8 cellular contexts compared by ENCODE assay signal in genomic region chr7:54995631-54996340, GRCh38. TPM values are rescaled to one million over a fixed set of nuclear protein-coding genes. Genes with fewer than 3 reads are reported as not detected.
DNase-seq lines count a peak whose midpoint lies in the region; ATAC-seq and TF ChIP-seq lines count a peak whose summit lies in the region.

No MANE protein-coding gene starts in this region.

- DNase-seq in left colon (peak in 1 of 2 donors; percentile 38), DMS 273 treated with DMSO at 0.1 percent for 48 hours (lab: John Stamatoyannopoulos, UW) (no peak), sciatic nerve (ENCODE audit: low spot score) (no peak), islet precursor cell (no peak)
- no peak for DNase-seq in activated effector memory CD4-positive, alpha-beta T cell treated with anti-CD3 and anti-CD28 coated beads, Interleukin-2, amount 50 U/mL, for 16 hours

- intact Hi-C loops in left colon (cut with DNase I, micrococcal nuclease) = no loop called here
- intact Hi-C loops in sciatic nerve (cut with DNase I) = no loop called here

- ATAC-seq in GM18861 (IDR thresholded peaks at IDR 0.05; ENCODE audit: unreplicated experiment) (peak; percentile 85), HG02678 (IDR thresholded peaks at IDR 0.05; ENCODE audit: unreplicated experiment) (peak; percentile 94), SK-N-SH treated with all-trans-retinoic acid at 6 μM for 48 hours (peak; percentile 79), left colon (peak; percentile 98), sciatic nerve (no peak)

TF ChIP-seq in SK-N-SH treated with all-trans-retinoic acid at 6 μM for 48 hours, 23 proteins besides CTCF, POLR2A, EP300 and RAD21:
- TF ChIP-seq PATZ1 (CRISPR knock-in tag; IDR thresholded peaks at IDR 0.05; ENCODE audit: borderline replicate concordance) (no peak), ZC3H10 (CRISPR knock-in tag; IDR thresholded peaks at IDR 0.05) (no peak), TCF4 (CRISPR knock-in tag; IDR thresholded peaks at IDR 0.05; ENCODE audit: borderline replicate concordance) (no peak), BACH2 (CRISPR knock-in tag; IDR thresholded peaks at IDR 0.05; ENCODE audit: borderline replicate concordance) (no peak)

RNA-seq across cellular contexts. Expression of gene EGFR, which starts 23.0 kb away (rescaled TPM):
- total RNA-seq in left colon = 10 to 100 TPM; 66.8 to 85.6 TPM
- 125 TPM for total RNA-seq in sciatic nerve
